In genomic region chr17:78924481-78925151, GRCh38 we compare ENCODE assay signal across 8 cellular contexts. TPM values are rescaled to one million over a fixed set of nuclear protein-coding genes. Genes with fewer than 3 reads are reported as not detected.
DNase-seq lines count a peak whose midpoint lies in the region; ATAC-seq, FAIRE-seq and TF ChIP-seq lines count a peak whose summit lies in the region.

No MANE protein-coding gene starts in this region.

- TF ChIP-seq CTCF in OCI-LY7 (conservative IDR thresholded peaks at IDR 0.05; ENCODE audit: low read length) (no peak), endothelial cell of umbilical vein (IDR thresholded peaks at IDR 0.05; ENCODE audit: extremely low read depth in 1 of 2, insufficient read depth in 1 of 2, low read depth in 1 of 2, low read length in 2 of 2) (no peak), natural killer cell (IDR thresholded peaks at IDR 0.05) (no peak)

- no peaks in the 10 kb centered on the region for H3K9me1 ChIP-seq in endothelial cell of umbilical vein (replicated peaks; ENCODE audit: control insufficient read depth, extremely low read depth, insufficient read depth, low read length)

- H3K36me3 Mint-ChIP-seq in natural killer cell = no peaks in the 10 kb centered on the region

- H3K36me3 ChIP-seq in OCI-LY7 (ENCODE audit: insufficient read depth, low read length) = no peaks in the 10 kb centered on the region
- no peaks in the 10 kb centered on the region for H3K36me3 ChIP-seq in endothelial cell of umbilical vein (ENCODE audit: control insufficient read depth in 2 of 2, extremely low read depth in 1 of 2, insufficient read depth in 2 of 2, low read length in 2 of 2)

- FAIRE-seq in endothelial cell of umbilical vein (lab: Jason Lieb, UNC) = peak; percentile 18

- H3K27me3 Mint-ChIP-seq in natural killer cell (ENCODE audit: low read depth in 2 of 2) = peaks cover 19 to 30% of the 10 kb centered on the region in 2 donors

- no peak overlapping the region for H3K4me3 ChIP-seq in OCI-LY7 (ENCODE audit: low read depth, low read length, poor library complexity, severe bottlenecking)
- H3K4me3 ChIP-seq in endothelial cell of umbilical vein (replicated peaks in 1 of 3; ENCODE audit: insufficient read depth in 1 of 3, low read depth in 1 of 3, low read length in 3 of 3) = peak overlapping the region; percentile 54 to 78 (median 59)

- no peaks in the 10 kb centered on the region for H3K9me2 ChIP-seq in OCI-LY7 (ENCODE audit: insufficient read depth, low read length)

- H3K4me1 ChIP-seq in OCI-LY7 (ENCODE audit: insufficient read depth, low read length, poor library complexity, severe bottlenecking) = peaks cover 9% of the 10 kb centered on the region
- peaks cover 13% of the 10 kb centered on the region for H3K4me1 ChIP-seq in endothelial cell of umbilical vein (ENCODE audit: control insufficient read depth, extremely low read depth, insufficient read depth, low read length)

- H3K27ac Mint-ChIP-seq in natural killer cell = no peak overlapping the region

- POLR2A ChIA-PET in OCI-LY7 (lab: Charles Lee) = interaction anchor here (0.6 kb wide), 1 partner anchor 374 kb away, joined by 3 read pairs; no protein-coding TSS in a partner anchor
- POLR2A ChIA-PET in endothelial cell of umbilical vein (lab: Charles Lee) = no interaction called here

- H3K4me3 Mint-ChIP-seq in natural killer cell = peak overlapping the region; percentile 47

- ATAC-seq in natural killer cell (peak in 2 of 3 donors; percentile 16 to 37), HG03196 (IDR thresholded peaks at IDR 0.05; ENCODE audit: unreplicated experiment) (no peak), HG03159 (IDR thresholded peaks at IDR 0.05; ENCODE audit: unreplicated experiment) (no peak), HG03521 (IDR thresholded peaks at IDR 0.05; ENCODE audit: unreplicated experiment) (no peak)

- intact Hi-C loops in OCI-LY7 (cut with micrococcal nuclease; ENCODE audit: unreplicated experiment) = no loop called here
- intact Hi-C loops in endothelial cell of umbilical vein (cut with micrococcal nuclease) = loop anchor here (1.0 to 2.0 kb wide), 5 partner anchors 10 to 62 kb away; no protein-coding TSS in a partner anchor
- intact Hi-C loops in natural killer cell (cut with micrococcal nuclease) = no loop called here

- CTCF ChIA-PET in OCI-LY7 (lab: Charles Lee; ENCODE audit: unreplicated experiment) = no interaction called here
- CTCF ChIA-PET in endothelial cell of umbilical vein (lab: Charles Lee) = interaction anchor here (0.9 to 2.0 kb wide), 4 partner anchors 46 to 59 kb away, joined by 3 to 16 read pairs (median 6); no protein-coding TSS in a partner anchor

- H3K4me1 Mint-ChIP-seq in natural killer cell = peaks cover 0 to 7% of the 10 kb centered on the region in 2 donors

- H3K4me2 ChIP-seq in OCI-LY7 (ENCODE audit: low read length) = peak overlapping the region; percentile 27; the same call in 1 of the 2 replicates
- H3K4me2 ChIP-seq in endothelial cell of umbilical vein (ENCODE audit: insufficient read depth, low read length) = peak overlapping the region; percentile 57

- dilution Hi-C loops in endothelial cell of umbilical vein (cut with MboI; ENCODE audit: extremely low pct_ligation_motif_present, low sequenced_read_pairs) = no loop called here

- H3K9ac ChIP-seq in endothelial cell of umbilical vein (replicated peaks; ENCODE audit: extremely low read depth, insufficient read depth, low read length) = peak overlapping the region; percentile 21

- no TSS peak for BruUV-seq in OCI-LY7 (replicated peaks; lab: Mats Ljungman, UMichigan)
- no TSS peak for BruUV-seq in endothelial cell of umbilical vein (replicated peaks; lab: Mats Ljungman, UMichigan)

- H2AFZ ChIP-seq in OCI-LY7 (ENCODE audit: low read length) (no peak overlapping the region), endothelial cell of umbilical vein (ENCODE audit: low read depth, low read length) (no peak overlapping the region)

- no peaks in the 10 kb centered on the region for H3K9me3 Mint-ChIP-seq in natural killer cell

- peak; percentile 51 for DNase-seq in EL
- no peak for DNase-seq in OCI-LY7 (ENCODE audit: low spot score)
- no peak for DNase-seq in endothelial cell of umbilical vein (ENCODE audit: low read depth, low spot score)
- no peak for DNase-seq in natural killer cell
- no peak for DNase-seq in NCI-H510A (lab: John Stamatoyannopoulos, UW)

- H3K27me3 ChIP-seq in endothelial cell of umbilical vein (ENCODE audit: control insufficient read depth in 2 of 2, insufficient read depth in 2 of 2, low read length in 2 of 2) = no peaks in the 10 kb centered on the region

- TF ChIP-seq POLR2A in endothelial cell of umbilical vein (IDR thresholded peaks at IDR 0.05; ENCODE audit: low read depth, low read length) = no peak

- H3K27ac ChIP-seq in OCI-LY7 (ENCODE audit: low read depth, low read length, poor library complexity, severe bottlenecking) (no peak overlapping the region), endothelial cell of umbilical vein (ENCODE audit: insufficient read depth, low read depth, low read length) (no peak overlapping the region)

- no peaks in the 10 kb centered on the region for H4K20me1 ChIP-seq in OCI-LY7 (ENCODE audit: insufficient read depth, low read length)
- H4K20me1 ChIP-seq in endothelial cell of umbilical vein (replicated peaks; ENCODE audit: control insufficient read depth, extremely low read depth, insufficient read depth, low read length) = peaks cover 5% of the 10 kb centered on the region

- H3K79me2 ChIP-seq in OCI-LY7 (ENCODE audit: insufficient read depth, low read depth, low read length) (no peaks in the 10 kb centered on the region), endothelial cell of umbilical vein (ENCODE audit: control insufficient read depth, insufficient read depth, low read length) (peaks cover 49% of the 10 kb centered on the region)

- H3K9me3 ChIP-seq in OCI-LY7 (ENCODE audit: low read length) (no peaks in the 10 kb centered on the region), endothelial cell of umbilical vein (replicated peaks; ENCODE audit: control insufficient read depth, insufficient read depth, low read length) (no peaks in the 10 kb centered on the region)

TF ChIP-seq in endothelial cell of umbilical vein, 7 proteins besides CTCF, POLR2A, EP300 and RAD21:
- TF ChIP-seq MAX (IDR thresholded peaks at IDR 0.05; ENCODE audit: insufficient read depth, insufficient read length) (no peak), GATA2 (IDR thresholded peaks at IDR 0.05; ENCODE audit: insufficient read depth, insufficient read length, low read depth, low read length) (no peak), POLR2AphosphoS5 (IDR thresholded peaks at IDR 0.05; ENCODE audit: insufficient read depth, low read depth, low read length) (peak; percentile 11), EZH2 (IDR thresholded peaks at IDR 0.05; ENCODE audit: borderline replicate concordance, low read depth, low read length, severe bottlenecking) (no peak), FOS (IDR thresholded peaks at IDR 0.05; ENCODE audit: borderline replicate concordance, insufficient read depth, low read length) (no peak)

RNA-seq across cellular contexts. Expression of gene TIMP2, which starts 0.6 kb away (rescaled TPM):
- 0.54 and 0.57 TPM in 2 replicates for total RNA-seq in OCI-LY7 (2014; rRNA removed; shearing (Covaris generic))
- total RNA-seq in OCI-LY7 (2022) (not detected in 2 replicates), endothelial cell of umbilical vein (280 and 318 TPM in 2 replicates), natural killer cell (1 to 10 TPM; 3.6 to 8.2 (median 7.1) TPM)
- 115 and 138 TPM in 2 replicates for polyA plus RNA-seq in endothelial cell of umbilical vein
- 179 and 210 TPM in 2 replicates for polyA plus RNA-seq in endothelial cell of umbilical vein (2011; cell fraction: cytosol; rRNA removed)
- polyA plus RNA-seq in endothelial cell of umbilical vein (2011; cell fraction: nucleus; rRNA removed) = 89.1 and 95.1 TPM in 2 replicates
- polyA plus RNA-seq in endothelial cell of umbilical vein (2012) = 330 and 543 TPM in 2 replicates
- 124 and 137 TPM in 2 replicates for polyA minus RNA-seq in endothelial cell of umbilical vein
- 27.8 TPM for polyA minus RNA-seq in endothelial cell of umbilical vein (2011; cell fraction: cytosol; rRNA and poly(A)+ RNA removed)
- polyA minus RNA-seq in endothelial cell of umbilical vein (2011; cell fraction: nucleus; rRNA and poly(A)+ RNA removed) = 35.3 and 36.4 TPM in 2 replicates

RNA-seq across cellular contexts. Expression of gene CEP295NL, which starts 21.6 kb away (rescaled TPM):
- not detected in 2 replicates for total RNA-seq in OCI-LY7 (2014; rRNA removed; shearing (Covaris generic))
- total RNA-seq in OCI-LY7 (2022) = not detected in 2 replicates
- 3.6 and 8.3 TPM in 2 replicates for total RNA-seq in endothelial cell of umbilical vein
- 0.10 and 0.13 TPM in 2 replicates for polyA plus RNA-seq in endothelial cell of umbilical vein
- 0.04 and 0.06 TPM in 2 replicates for polyA plus RNA-seq in endothelial cell of umbilical vein (2011; cell fraction: cytosol; rRNA removed)
- polyA plus RNA-seq in endothelial cell of umbilical vein (2011; cell fraction: nucleus; rRNA removed) = 2.2 and 2.6 TPM in 2 replicates
- 0.38 and 0.40 TPM in 2 replicates for polyA plus RNA-seq in endothelial cell of umbilical vein (2012)
- 2.8 and 4.8 TPM in 2 replicates for polyA minus RNA-seq in endothelial cell of umbilical vein
- polyA minus RNA-seq in endothelial cell of umbilical vein (2011; cell fraction: cytosol; rRNA and poly(A)+ RNA removed) = not detected
- polyA minus RNA-seq in endothelial cell of umbilical vein (2011; cell fraction: nucleus; rRNA and poly(A)+ RNA removed) = 5.3 and 16.9 TPM in 2 replicates
- 1 to 10 TPM in 2 of 3 donors, under 1 TPM in 1; 0.52 to 2.7 (median 2.1) TPM for total RNA-seq in natural killer cell

RNA-seq across cellular contexts. Expression of gene LGALS3BP, which starts 55.1 kb away (rescaled TPM):
- 0.88 TPM in 1 of 2 replicates, not detected in the other for total RNA-seq in OCI-LY7 (2014; rRNA removed; shearing (Covaris generic))
- 1.3 and 1.7 TPM in 2 replicates for total RNA-seq in OCI-LY7 (2022)
- 0.76 and 1.3 TPM in 2 replicates for total RNA-seq in endothelial cell of umbilical vein
- polyA plus RNA-seq in endothelial cell of umbilical vein = 0.77 and 1.3 TPM in 2 replicates
- 0.41 and 0.48 TPM in 2 replicates for polyA plus RNA-seq in endothelial cell of umbilical vein (2011; cell fraction: cytosol; rRNA removed)
- 2.1 and 2.2 TPM in 2 replicates for polyA plus RNA-seq in endothelial cell of umbilical vein (2011; cell fraction: nucleus; rRNA removed)
- polyA plus RNA-seq in endothelial cell of umbilical vein (2012) = 0.83 and 1.7 TPM in 2 replicates
- polyA minus RNA-seq in endothelial cell of umbilical vein = 0.28 and 1.6 TPM in 2 replicates
- 171 TPM for polyA minus RNA-seq in endothelial cell of umbilical vein (2011; cell fraction: cytosol; rRNA and poly(A)+ RNA removed)
- 0.19 and 1.2 TPM in 2 replicates for polyA minus RNA-seq in endothelial cell of umbilical vein (2011; cell fraction: nucleus; rRNA and poly(A)+ RNA removed)
- 1 to 10 TPM; 4.2 to 8.8 (median 4.2) TPM for total RNA-seq in natural killer cell

Comparison
In these comparisons a context has a peak if more than half of its experiments do, and no peak if none do; other contexts are left out.
1. ATAC-seq: peak in natural killer cell (2 of 3); none in HG03196 (single experiment), HG03159 (single experiment) and HG03521 (single experiment).
2. RNA of gene TIMP2, which starts 0.6 kb away (total RNA-seq): 280 to 318 TPM in endothelial cell of umbilical vein; 3.6 to 8.2 TPM in natural killer cell and 0.54 to 0.57 TPM in OCI-LY7; every median in the first group is over 10 times any median in the second.